In genomic region chr17:78641243-78641642, GRCh38 we compare ENCODE assay signal across 25 cellular contexts.
"Had no signal": no experiment of that assay in that cellular context is flagged by ENCODE, and none has a peak within 500 bp of the region (broad histone marks: within the 10 kb centered on the region; RNA-seq: fewer than 3 reads in every experiment).

No MANE protein-coding gene starts in this region.

- H3K9me3 Mint-ChIP-seq: activated naive CD8-positive, alpha-beta T cell treated with anti-CD3 and anti-CD28 coated beads, Interleukin-2, amount 50 U/mL, for 24 hours; natural killer cell treated with Interleukin-12 subunit alpha and Interleukin-12 subunit beta and Interleukin-15 and Interleukin-18, amount 100 ng/mL, for 72 hours had no signal

- H3K36me3 ChIP-seq: breast epithelium, left ventricle myocardium inferior, tibial nerve, vagina had no signal

- H3K36me3 Mint-ChIP-seq: natural killer cell treated with Interleukin-12 subunit alpha and Interleukin-12 subunit beta and Interleukin-15 and Interleukin-18, amount 100 ng/mL, for 72 hours had no signal

- DNase-seq: activated CD4-positive, alpha-beta T cell treated with anti-CD3 and anti-CD28 coated beads for 48 hours; activated CD4-positive, alpha-beta T cell treated with anti-CD3 and anti-CD28 coated beads, Interleukin-2, amount 50 U/mL, for 48 hours; activated CD4-positive, CD25-positive, alpha-beta regulatory T cell; activated CD8-positive, alpha-beta memory T cell treated with anti-CD3 and anti-CD28 coated beads for 24 hours; activated effector memory CD4-positive, alpha-beta T cell treated with Interleukin-2 at 50 U/mL for 16 hours; activated naive CD4-positive, alpha-beta T cell treated with anti-CD3 and anti-CD28 coated beads, Interleukin-2, amount 50 U/mL, for 16 hours; activated naive CD8-positive, alpha-beta T cell treated with anti-CD3 and anti-CD28 coated beads, Interleukin-2, amount 50 U/mL, for 24 hours; amygdala; central memory CD4-positive, alpha-beta T cell; dermis blood vessel endothelial cell; effector CD4-positive, alpha-beta T cell; left ventricle myocardium inferior; mesendoderm; retina; stimulated activated CD4-positive, alpha-beta T cell treated with anti-CD3 and anti-CD28 coated beads, Interleukin-2, amount 100 ng/mL, for 48 hours; stimulated activated naive CD4-positive, alpha-beta T cell treated with Interleukin-2 at 50 U/mL for 16 hours had no signal

- ATAC-seq: activated naive CD8-positive, alpha-beta T cell treated with anti-CD3 and anti-CD28 coated beads, Interleukin-2, amount 50 U/mL, for 24 hours; natural killer cell treated with Interleukin-12 subunit alpha and Interleukin-12 subunit beta and Interleukin-15 and Interleukin-18, amount 100 ng/mL, for 72 hours had no signal

- FAIRE-seq: endometrium, frontal cortex, islet of Langerhans had no signal

- H3K27ac Mint-ChIP-seq: activated naive CD8-positive, alpha-beta T cell treated with anti-CD3 and anti-CD28 coated beads, Interleukin-2, amount 50 U/mL, for 24 hours; natural killer cell treated with Interleukin-12 subunit alpha and Interleukin-12 subunit beta and Interleukin-15 and Interleukin-18, amount 100 ng/mL, for 72 hours had no signal

- H3K27me3 Mint-ChIP-seq: activated naive CD8-positive, alpha-beta T cell treated with anti-CD3 and anti-CD28 coated beads, Interleukin-2, amount 50 U/mL, for 24 hours had no signal

- H3K4me3 Mint-ChIP-seq: activated naive CD8-positive, alpha-beta T cell treated with anti-CD3 and anti-CD28 coated beads, Interleukin-2, amount 50 U/mL, for 24 hours; natural killer cell treated with Interleukin-12 subunit alpha and Interleukin-12 subunit beta and Interleukin-15 and Interleukin-18, amount 100 ng/mL, for 72 hours had no signal

- H3K4me3 ChIP-seq: breast epithelium, left ventricle myocardium inferior, lung, tibial nerve, vagina had no signal

- H3K27me3 ChIP-seq: breast epithelium, vagina had no signal

- H3K4me1 ChIP-seq: breast epithelium, vagina had no signal

- H3K27ac ChIP-seq: breast epithelium, epithelial cell of prostate, left ventricle myocardium inferior, tibial nerve, vagina had no signal

- H3K9me3 ChIP-seq: breast epithelium, left ventricle myocardium inferior, tibial nerve, vagina had no signal
